8 cellular contexts compared by ENCODE assay signal in genomic region chr9:100352201-100352726, GRCh38. TPM values are rescaled to one million over a fixed set of nuclear protein-coding genes. Genes with fewer than 3 reads are reported as not detected.
DNase-seq lines count a peak whose midpoint lies in the region; ATAC-seq and TF ChIP-seq lines count a peak whose summit lies in the region.

No MANE protein-coding gene starts in this region.

- POLR2A ChIA-PET in CD4-positive, alpha-beta memory T cell (lab: Charles Lee; ENCODE audit: partially characterized antibody) = interaction anchor here (0.7 to 2.9 kb wide), 10 partner anchors 10 to 533 kb away, joined by 3 to 19 read pairs (median 4); partner anchors contain the start of gene MSANTD3

- intact Hi-C loops in CD4-positive, alpha-beta memory T cell (cut with micrococcal nuclease) = loop anchor here (1.0 to 10.0 kb wide), 8 partner anchors 59 to 1180 kb away; partner anchors contain the start of genes ERP44, INVS, MRPL50 and NR4A3

- TF ChIP-seq RAD21 in liver (IDR thresholded peaks at IDR 0.05) = no peak

- peak overlapping the region; percentile 77 to 97 (median 96) for H3K4me3 Mint-ChIP-seq in CD4-positive, alpha-beta memory T cell

- H3K4me1 Mint-ChIP-seq in CD4-positive, alpha-beta memory T cell = peaks cover 37 to 62% (median 45%) of the 10 kb centered on the region in 4 donors

- peak overlapping the region; percentile 86 to 91 for H3K9ac ChIP-seq in liver (ENCODE audit: low read depth in 1 of 2, low read length in 2 of 2)

- WGBS in liver = under 1% methylated on average over 43 of the region's 43 CpGs

- CTCF ChIA-PET in CD4-positive, alpha-beta memory T cell (lab: Charles Lee; ENCODE audit: partially characterized antibody) = interaction anchor here (0.6 to 6.4 kb wide), 6 partner anchors 9 to 244 kb away, joined by 3 to 46 read pairs (median 4); partner anchors contain the start of gene MSANTD3

- H3K27me3 ChIP-seq in CD4-positive, alpha-beta memory T cell (ENCODE audit: insufficient read depth, low read length) = no peaks in the 10 kb centered on the region
- no peaks in the 10 kb centered on the region for H3K27me3 ChIP-seq in WERI-Rb-1 (ENCODE audit: insufficient read depth, low read depth, severe bottlenecking)
- no peaks in the 10 kb centered on the region for H3K27me3 ChIP-seq in liver (ENCODE audit: control insufficient read depth in 4 of 4, insufficient read depth in 4 of 4, low read length in 3 of 4)

- H3K36me3 ChIP-seq in CD4-positive, alpha-beta memory T cell (ENCODE audit: insufficient read depth, low read length) = no peaks in the 10 kb centered on the region
- H3K36me3 ChIP-seq in WERI-Rb-1 (peaks cover 8% of the 10 kb centered on the region), liver (ENCODE audit: control insufficient read depth in 4 of 4, insufficient read depth in 3 of 4, low read depth in 1 of 4, low read length in 3 of 4) (no peaks in the 10 kb centered on the region)

- H3K9me3 ChIP-seq in CD4-positive, alpha-beta memory T cell (ENCODE audit: control insufficient read depth in 1 of 2, low read length in 2 of 2) = no peaks in the 10 kb centered on the region
- H3K9me3 ChIP-seq in WERI-Rb-1 (ENCODE audit: severe bottlenecking) (peaks cover 9% of the 10 kb centered on the region), liver (ENCODE audit: control insufficient read depth in 4 of 4, low read length in 3 of 4) (no peaks in the 10 kb centered on the region)

- peaks cover 38% of the 10 kb centered on the region for H3K4me1 ChIP-seq in CD4-positive, alpha-beta memory T cell (ENCODE audit: insufficient read depth, low read length)
- H3K4me1 ChIP-seq in liver (ENCODE audit: control insufficient read depth in 4 of 4, insufficient read depth in 4 of 4, low read length in 3 of 4) = peaks cover 0 to 17% (median 0%) of the 10 kb centered on the region in 4 donors

- TF ChIP-seq CTCF in WERI-Rb-1 (IDR thresholded peaks at IDR 0.05; ENCODE audit: low read depth, low read length) (no peak), liver (IDR thresholded peaks at IDR 0.05; ENCODE audit: low read depth, low read length, missing input control) (no peak)

- H3K27me3 Mint-ChIP-seq in CD4-positive, alpha-beta memory T cell = no peaks in the 10 kb centered on the region

- H3K9me3 Mint-ChIP-seq in CD4-positive, alpha-beta memory T cell = peaks cover 0 to 1% (median 0%) of the 10 kb centered on the region in 8 donors

- peak in 3 of 5 donors; percentile 9 to 18 (median 17) for DNase-seq in CD4-positive, alpha-beta memory T cell
- DNase-seq in WERI-Rb-1 = peak; percentile 30
- peak in 2 of 3 donors; percentile 1 to 15 for DNase-seq in stimulated activated CD4-positive, alpha-beta T cell treated with anti-CD3 and anti-CD28 coated beads, TNF-alpha, amount 100 ng/mL, for 48 hours (ENCODE audit: low read depth in 3 of 3)
- DNase-seq in cortex of kidney (lab: John Stamatoyannopoulos, UW) = no peak

- ATAC-seq in GM19455 (IDR thresholded peaks at IDR 0.05; ENCODE audit: unreplicated experiment) = peak; percentile 46
- ATAC-seq in HG03520 (IDR thresholded peaks at IDR 0.05; ENCODE audit: unreplicated experiment) = peak; percentile 36

- H3K27ac Mint-ChIP-seq in CD4-positive, alpha-beta memory T cell = peak overlapping the region; percentile 34 to 93 (median 89)

- H3K4me3 ChIP-seq in CD4-positive, alpha-beta memory T cell (ENCODE audit: low read length in 2 of 2) = peak overlapping the region; percentile 78 to 85
- H3K4me3 ChIP-seq in WERI-Rb-1 (ENCODE audit: low read depth, low read length) (peak overlapping the region; percentile 83), liver (ENCODE audit: low read depth in 1 of 3, low read length in 3 of 3) (peak overlapping the region; percentile 84 to 94 (median 92))

- H3K36me3 Mint-ChIP-seq in CD4-positive, alpha-beta memory T cell = peaks cover 0 to 2% of the 10 kb centered on the region in 2 donors

- H3K27ac ChIP-seq in CD4-positive, alpha-beta memory T cell (ENCODE audit: low read depth, low read length) = peak overlapping the region; percentile 78
- H3K27ac ChIP-seq in WERI-Rb-1 = peak overlapping the region; percentile 86
- peak overlapping the region; percentile 51 for H3K27ac ChIP-seq in cingulate gyrus (ENCODE audit: low read depth, low read length)
- peak overlapping the region; percentile 79 to 82 for H3K27ac ChIP-seq in liver (ENCODE audit: low read depth in 1 of 2, low read length in 2 of 2)

TF ChIP-seq in liver, 16 proteins besides CTCF, POLR2A, EP300 and RAD21:
- TF ChIP-seq JUND (IDR thresholded peaks at IDR 0.05) (no peak), SP1 (IDR thresholded peaks at IDR 0.05) (no peak)

RNA-seq across cellular contexts. Expression of gene TEX10, which starts 0.5 kb away (rescaled TPM):
- 10 to 100 TPM; 22.4 to 22.8 TPM for total RNA-seq in CD4-positive, alpha-beta memory T cell
- 10 to 100 TPM in 1 of 2 donors, 1 to 10 TPM in 1; 5.6 to 15.9 TPM for polyA plus RNA-seq in CD4-positive, alpha-beta memory T cell
- total RNA-seq in liver = 10 to 100 TPM in 1 of 2 donors, 1 to 10 TPM in 1; 7.4 to 10.0 TPM
- 1 to 10 TPM; 3.3 to 4.7 TPM for polyA plus RNA-seq in liver
